1 cellular context compared by ENCODE assay signal in the genomic region with DNA sequence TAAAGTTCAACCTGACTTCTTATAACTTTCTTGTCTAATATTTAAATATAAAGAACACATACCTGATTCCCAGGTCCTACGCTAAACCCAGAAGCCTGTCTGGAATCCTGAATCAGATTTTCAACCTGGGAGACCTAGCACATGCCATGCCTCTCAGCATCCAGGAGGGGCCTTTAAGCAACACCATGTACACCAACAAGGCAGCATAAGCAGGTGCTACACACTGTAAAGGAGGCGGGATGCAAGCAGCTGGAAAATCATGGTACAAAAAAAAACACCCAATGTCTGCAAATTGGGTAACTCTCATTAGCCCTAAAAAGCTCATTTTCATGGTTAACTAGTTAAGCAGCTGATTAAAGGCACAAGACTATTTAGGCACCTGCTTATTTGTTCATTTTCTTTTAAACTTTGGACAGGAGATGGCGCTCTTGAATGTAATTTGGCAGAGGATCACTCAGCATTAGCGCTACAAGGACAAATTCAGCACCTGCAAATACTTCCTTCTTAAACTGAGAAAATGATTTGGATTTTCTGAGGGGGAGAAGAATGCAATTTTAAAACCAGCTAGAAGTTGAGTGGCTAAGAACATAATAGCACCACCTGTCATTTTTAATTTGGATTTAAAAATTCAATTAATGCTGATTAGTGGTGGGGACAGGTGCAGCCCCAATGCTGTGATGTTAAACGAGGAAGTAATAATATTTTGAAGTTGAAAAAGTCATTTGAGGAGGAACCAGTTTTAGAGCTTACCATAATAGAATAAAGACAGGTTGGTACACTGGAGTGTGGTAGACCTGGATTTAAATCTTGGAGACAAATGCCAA.
TF ChIP-seq lines count a peak whose summit lies in the region.

No MANE protein-coding gene starts in this region.

TF ChIP-seq in K562, 482 proteins besides CTCF, POLR2A, EP300 and RAD21 (continued from another document):
- TF ChIP-seq, protein P1, sequence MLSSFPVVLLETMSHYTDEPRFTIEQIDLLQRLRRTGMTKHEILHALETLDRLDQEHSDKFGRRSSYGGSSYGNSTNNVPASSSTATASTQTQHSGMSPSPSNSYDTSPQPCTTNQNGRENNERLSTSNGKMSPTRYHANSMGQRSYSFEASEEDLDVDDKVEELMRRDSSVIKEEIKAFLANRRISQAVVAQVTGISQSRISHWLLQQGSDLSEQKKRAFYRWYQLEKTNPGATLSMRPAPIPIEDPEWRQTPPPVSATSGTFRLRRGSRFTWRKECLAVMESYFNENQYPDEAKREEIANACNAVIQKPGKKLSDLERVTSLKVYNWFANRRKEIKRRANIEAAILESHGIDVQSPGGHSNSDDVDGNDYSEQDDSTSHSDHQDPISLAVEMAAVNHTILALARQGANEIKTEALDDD (IDR thresholded peaks at IDR 0.05), result peak; percentile 86
- TF ChIP-seq XRCC4 (IDR thresholded peaks at IDR 0.05; ENCODE audit: extremely low read depth, insufficient read depth, insufficient read length) (no peak), BHLHE40 (IDR thresholded peaks at IDR 0.05; ENCODE audit: low read length) (0 out of 2 replicates have a peak, but pooled peaks have one; percentile 17), ZFP30 (CRISPR knock-in tag; IDR thresholded peaks at IDR 0.05; ENCODE audit: borderline replicate concordance) (no peak), MEIS2 (IDR thresholded peaks at IDR 0.05; ENCODE audit: partially characterized antibody) (peak; percentile 60)
